ENCODE assay signal across 8 cellular contexts in the genomic region with DNA sequence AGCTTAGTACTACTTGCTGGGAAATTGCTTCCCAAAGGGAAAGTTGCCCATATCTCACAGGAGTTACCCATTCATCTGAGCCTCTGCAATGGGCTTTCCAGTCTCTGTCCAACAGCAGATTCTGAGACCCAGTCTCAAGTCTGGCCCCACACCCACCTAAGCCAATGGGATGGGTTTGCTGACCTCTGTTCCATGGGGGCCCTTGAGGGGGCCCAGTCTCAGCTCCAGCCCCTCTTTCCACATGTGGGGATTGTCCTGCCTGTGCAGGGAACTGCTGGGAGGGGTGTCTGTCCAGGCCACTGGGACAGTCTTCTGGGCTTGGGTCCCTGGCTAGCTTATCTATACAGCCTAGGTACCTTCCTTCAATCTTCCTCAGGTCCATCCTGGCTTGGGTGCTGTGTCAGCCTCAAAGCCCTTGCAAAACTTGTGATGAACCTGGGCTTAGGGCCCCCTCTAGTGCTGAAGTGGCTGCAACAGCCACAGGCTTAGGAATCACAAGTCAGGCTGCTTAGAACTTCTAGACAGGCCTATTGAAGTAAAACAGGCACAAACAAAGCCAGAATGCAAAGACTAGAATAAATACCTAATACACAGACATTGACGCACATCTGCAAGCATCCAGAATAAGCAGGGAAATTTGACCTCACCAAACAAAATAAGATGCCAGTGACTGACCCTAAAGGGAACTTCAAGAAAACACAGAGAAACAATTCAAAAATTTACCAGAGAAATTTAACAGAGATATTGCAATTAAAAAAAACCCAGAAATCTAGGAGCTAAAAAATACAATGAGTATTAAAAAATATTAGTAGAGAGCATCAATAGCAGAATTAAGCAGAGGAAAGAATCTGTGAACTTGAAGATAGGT. TPM values are rescaled to one million over a fixed set of nuclear protein-coding genes. Genes with fewer than 3 reads are reported as not detected.
DNase-seq lines count a peak whose midpoint lies in the region; TF ChIP-seq lines count a peak whose summit lies in the region.

No MANE protein-coding gene starts in this region.

- DNase-seq in H7 (peak; percentile 71), SKM-1 treated with dmso at 0.1 percent for 144 hours (lab: John Stamatoyannopoulos, UW; ENCODE audit: unreplicated experiment) (peak; percentile 67), right atrium auricular region (ENCODE audit: low spot score) (no peak), smooth muscle cell (lab: John Stamatoyannopoulos, UW; ENCODE audit: unreplicated experiment) (peak; percentile 12), OCI-M2 (lab: John Stamatoyannopoulos, UW; ENCODE audit: unreplicated experiment) (no peak)
- DNase-seq in activated naive CD8-positive, alpha-beta T cell treated with anti-CD3 and anti-CD28 coated beads, Interleukin-2, amount 50 U/mL, for 16 hours (ENCODE audit: low read depth, low spot score): peak; percentile 15

- H3K36me3 ChIP-seq in H7 (replicated peaks; ENCODE audit: control insufficient read depth, insufficient read depth, low read length) (no peaks in the 10 kb centered on the region), Loucy (ENCODE audit: insufficient read depth, low read length) (no peaks in the 10 kb centered on the region), right atrium auricular region (no peaks in the 10 kb centered on the region), smooth muscle cell (ENCODE audit: low read depth) (no peaks in the 10 kb centered on the region)

- no peaks in the 10 kb centered on the region for H3F3A ChIP-seq in Loucy (ENCODE audit: low read depth)
- H3F3A ChIP-seq in smooth muscle cell (ENCODE audit: low read depth): peaks cover 6% of the 10 kb centered on the region

- no peak overlapping the region for H3K4me3 ChIP-seq in H7 (ENCODE audit: insufficient read depth, low read depth, low read length)
- no peak overlapping the region for H3K4me3 ChIP-seq in Loucy (ENCODE audit: low read length, poor library complexity, severe bottlenecking)
- H3K4me3 ChIP-seq in right atrium auricular region: no peak overlapping the region
- H3K4me3 ChIP-seq in smooth muscle cell: no peak overlapping the region

- H3K27ac ChIP-seq in right atrium auricular region (no peak overlapping the region), smooth muscle cell (ENCODE audit: low read depth) (peak overlapping the region; percentile 41)

- no peaks in the 10 kb centered on the region for H4K20me1 ChIP-seq in Loucy (ENCODE audit: insufficient read depth, low read length, poor library complexity, severe bottlenecking)
- H4K20me1 ChIP-seq in smooth muscle cell (ENCODE audit: low read depth): no peaks in the 10 kb centered on the region

- no peak overlapping the region for H2AFZ ChIP-seq in Loucy (ENCODE audit: low read length)
- peak overlapping the region; percentile 73 for H2AFZ ChIP-seq in smooth muscle cell (ENCODE audit: low read depth)

- H3K9ac ChIP-seq in Loucy (ENCODE audit: low read depth, low read length, poor library complexity, severe bottlenecking) (no peak overlapping the region), smooth muscle cell (ENCODE audit: low read depth) (no peak overlapping the region)

- H3K9me2 ChIP-seq in Loucy (replicated peaks; ENCODE audit: low read depth, low read length): no peaks in the 10 kb centered on the region

- no peaks in the 10 kb centered on the region for H3K79me2 ChIP-seq in Loucy (ENCODE audit: insufficient read depth, low read length)
- no peaks in the 10 kb centered on the region for H3K79me2 ChIP-seq in smooth muscle cell (ENCODE audit: low read depth)

- H3K27me3 ChIP-seq in H7 (ENCODE audit: control insufficient read depth, insufficient read depth, low read length) (no peaks in the 10 kb centered on the region), Loucy (ENCODE audit: insufficient read depth, low read length, poor library complexity, severe bottlenecking) (no peaks in the 10 kb centered on the region), right atrium auricular region (no peaks in the 10 kb centered on the region), smooth muscle cell (ENCODE audit: low read depth) (no peaks in the 10 kb centered on the region)

- peak; percentile 75 for TF ChIP-seq CTCF in GM12872 (IDR thresholded peaks at IDR 0.05; ENCODE audit: insufficient read depth, low read depth, low read length)
- TF ChIP-seq CTCF in Loucy (conservative IDR thresholded peaks at IDR 0.05; ENCODE audit: low read length): peak; percentile 91
- TF ChIP-seq CTCF in right atrium auricular region (IDR thresholded peaks at IDR 0.05): peak; percentile 26 to 65
- peak; percentile 68 for TF ChIP-seq CTCF in smooth muscle cell (IDR thresholded peaks at IDR 0.05; ENCODE audit: borderline replicate concordance, insufficient read depth, poor library complexity, severe bottlenecking)

- H3K4me1 ChIP-seq in Loucy (ENCODE audit: insufficient read depth, low read length, poor library complexity, severe bottlenecking) (no peaks in the 10 kb centered on the region), right atrium auricular region (no peaks in the 10 kb centered on the region), smooth muscle cell (ENCODE audit: low read depth) (peaks cover 6% of the 10 kb centered on the region)

- WGBS in smooth muscle cell (ENCODE audit: low lambda C conversion rate): 9% methylated on average over 1 of the region's 1 CpG

- H3K4me2 ChIP-seq in Loucy (ENCODE audit: low read depth, low read length, poor library complexity, severe bottlenecking): no peak overlapping the region
- H3K4me2 ChIP-seq in smooth muscle cell: peak overlapping the region; percentile 8

- no peaks in the 10 kb centered on the region for H3K9me3 ChIP-seq in Loucy (ENCODE audit: insufficient read depth, low read depth, low read length)
- no peaks in the 10 kb centered on the region for H3K9me3 ChIP-seq in right atrium auricular region
- no peaks in the 10 kb centered on the region for H3K9me3 ChIP-seq in smooth muscle cell (replicated peaks; ENCODE audit: low read depth)

RNA-seq across cellular contexts. Expression of gene PATL1, which starts 11.7 kb away (rescaled TPM):
- total RNA-seq in H7 (2014; rRNA removed; shearing (Covaris generic)): 13.5 and 14.7 TPM in 2 replicates
- total RNA-seq in right atrium auricular region (10 to 100 TPM; 13.2 to 22.1 TPM), smooth muscle cell (18.0 and 35.2 TPM in 2 replicates)
- 16.3 and 16.5 TPM in 2 replicates for polyA plus RNA-seq in smooth muscle cell

RNA-seq across cellular contexts. Expression of gene OR10V1, which starts 33.1 kb away (rescaled TPM):
- not detected in 2 replicates for total RNA-seq in H7 (2014; rRNA removed; shearing (Covaris generic))
- total RNA-seq in right atrium auricular region (not detected), smooth muscle cell (not detected in 2 replicates)
- polyA plus RNA-seq in smooth muscle cell: not detected in 2 replicates

Comparison
In these comparisons a context has a peak if more than half of its experiments do, and no peak if none do; other contexts are left out.
1. DNase-seq: peak in H7 (single experiment), SKM-1 treated with dmso at 0.1 percent for 144 hours (single experiment), activated naive CD8-positive, alpha-beta T cell treated with anti-CD3 and anti-CD28 coated beads, Interleukin-2, amount 50 U/mL, for 16 hours (single experiment) and smooth muscle cell (single experiment); none in right atrium auricular region (single experiment) and OCI-M2 (single experiment).
2. Peak in every context shown above with its lines, with median percentiles within 50 percentile points of each other: CTCF ChIP-seq.